8 cellular contexts compared by ENCODE assay signal in genomic region chr11:6259638-6260019, GRCh38. TPM values are rescaled to one million over a fixed set of nuclear protein-coding genes. Genes with fewer than 3 reads are reported as not detected.
DNase-seq lines count a peak whose midpoint lies in the region; TF ChIP-seq lines count a peak whose summit lies in the region.

TSS of gene CCKBR (plus strand) at chr11:6259838. CDS start at chr11:6259929, 91 bp downstream.

- H3K9ac ChIP-seq in H9 (ENCODE audit: extremely low read depth, insufficient read length, low read length) (no peak within 1 kb of the TSS), endodermal cell (ENCODE audit: extremely low read depth, low read length, poor library complexity, severe bottlenecking) (peak within 1 kb of the TSS; percentile 78)

- no peak within 1 kb of the TSS for H2AFZ ChIP-seq in H9 (ENCODE audit: low read length)

- no peak within 1 kb of the TSS for H2BK15ac ChIP-seq in H9 (ENCODE audit: low read depth, low read length)

- peaks cover 0 to 4% (median 4%) of the 10 kb centered on the region in 3 experiments; a peak in 2 of 7 replicates for H3K36me3 Mint-ChIP-seq in H9 (ENCODE audit: insufficient read depth in 1 of 3, low read depth in 3 of 3)
- no peaks in the 10 kb centered on the region for H3K36me3 Mint-ChIP-seq in endodermal cell (ENCODE audit: low read depth)
- H3K36me3 Mint-ChIP-seq in neural crest cell (ENCODE audit: low read depth): no peaks in the 10 kb centered on the region

- no peak within 1 kb of the TSS for H2AK5ac ChIP-seq in H9 (ENCODE audit: insufficient read length, low read length)

- no peak within 1 kb of the TSS for H4K8ac ChIP-seq in H9 (replicated peaks; ENCODE audit: insufficient read length, low read depth, low read length)

- TF ChIP-seq CTCF in H9 (conservative IDR thresholded peaks at IDR 0.05): no peak
- no peak for TF ChIP-seq CTCF in endodermal cell (conservative IDR thresholded peaks at IDR 0.05)
- no peak for TF ChIP-seq CTCF in neural crest cell (conservative IDR thresholded peaks at IDR 0.05)

- H3K4me1 ChIP-seq in H9 (ENCODE audit: insufficient read depth, low read length) (no peaks in the 10 kb centered on the region), endodermal cell (ENCODE audit: control insufficient read depth, insufficient read depth, low read length) (peaks cover 23% of the 10 kb centered on the region)

- H3K4me3 ChIP-seq in endodermal cell (ENCODE audit: low read length): peak within 1 kb of the TSS; percentile 97

- no peak within 1 kb of the TSS for H3T11ph ChIP-seq in H9 (ENCODE audit: low read length)

- DNase-seq in H9: peak; percentile 65
- peak; percentile 17 for DNase-seq in T-helper 22 cell (ENCODE audit: low read depth)
- peak; percentile 90 for DNase-seq in endodermal cell
- DNase-seq in neural crest cell (ENCODE audit: low read depth, low spot score): peak; percentile 9
- DNase-seq in stimulated activated naive CD4-positive, alpha-beta T cell treated with Interleukin-2 at 50 U/mL for 16 hours (lab: John Stamatoyannopoulos, UW): no peak
- no peak for DNase-seq in DMS153 (lab: John Stamatoyannopoulos, UW)
- DNase-seq in GF-D8 (lab: John Stamatoyannopoulos, UW): no peak
- DNase-seq in pons (ENCODE audit: low spot score): no peak

- H3K27ac Mint-ChIP-seq in H9: peak within 1 kb of the TSS in 1 of 3 experiments; percentile 36; a peak in 1 of 7 replicates
- H3K27ac Mint-ChIP-seq in endodermal cell: peak within 1 kb of the TSS; percentile 54
- H3K27ac Mint-ChIP-seq in neural crest cell (ENCODE audit: unreplicated experiment): no peak within 1 kb of the TSS

- H3K4ac ChIP-seq in H9 (ENCODE audit: low read depth, low read length): no peak within 1 kb of the TSS

- H3K14ac ChIP-seq in H9 (ENCODE audit: insufficient read depth, low read length): peak within 1 kb of the TSS; percentile 17; the same call in 1 of the 2 replicates

- peaks cover 11% of the 10 kb centered on the region for H3K23me2 ChIP-seq in H9 (ENCODE audit: insufficient read length, low read depth, low read length, poor library complexity, severe bottlenecking)

- no peaks in the 10 kb centered on the region for H4K20me1 ChIP-seq in H9 (ENCODE audit: control insufficient read depth, insufficient read depth, insufficient read length)

- H2BK5ac ChIP-seq in H9 (ENCODE audit: insufficient read length, low read length): no peak within 1 kb of the TSS

- peaks cover 38% of the 10 kb centered on the region for H3K36me3 ChIP-seq in endodermal cell (ENCODE audit: control insufficient read depth, insufficient read depth, low read length)

- H2BK12ac ChIP-seq in H9 (ENCODE audit: insufficient read length, low read depth, low read length): no peak within 1 kb of the TSS

- no peak within 1 kb of the TSS for H2BK120ac ChIP-seq in H9 (ENCODE audit: low read depth, low read length, poor library complexity, severe bottlenecking)

- H3K9me3 ChIP-seq in H9 (ENCODE audit: control insufficient read depth, low read depth, low read length) (no peaks in the 10 kb centered on the region), endodermal cell (ENCODE audit: control insufficient read depth, low read length) (no peaks in the 10 kb centered on the region)

- H3K4me1 Mint-ChIP-seq in H9 (peaks cover 6 to 10% of the 10 kb centered on the region in 2 experiments; a peak in 3 of 4 replicates), endodermal cell (peaks cover 15% of the 10 kb centered on the region), neural crest cell (peaks cover 4% of the 10 kb centered on the region)

- no peaks in the 10 kb centered on the region for H3K79me2 ChIP-seq in H9 (ENCODE audit: insufficient read depth, low read length)

- H3K27me3 Mint-ChIP-seq in H9 (ENCODE audit: low read depth): peaks cover 5% of the 10 kb centered on the region
- peaks cover 1% of the 10 kb centered on the region for H3K27me3 Mint-ChIP-seq in endodermal cell (ENCODE audit: insufficient read depth)
- H3K27me3 Mint-ChIP-seq in neural crest cell (ENCODE audit: low read depth): no peaks in the 10 kb centered on the region

- H3K4me3 Mint-ChIP-seq in H9 (peak within 1 kb of the TSS; percentile 65 to 85; a peak in 4 of 5 replicates), endodermal cell (no peak within 1 kb of the TSS), neural crest cell (peak within 1 kb of the TSS; percentile 82)

- no peak within 1 kb of the TSS for H3K23ac ChIP-seq in H9 (ENCODE audit: insufficient read length, low read depth, low read length)

- no peak within 1 kb of the TSS for H4K5ac ChIP-seq in H9 (ENCODE audit: insufficient read length, low read depth, low read length)

- H3K4me2 ChIP-seq in H9 (ENCODE audit: insufficient read depth, insufficient read length, low read length): peak within 1 kb of the TSS; percentile 56

- no peak within 1 kb of the TSS for H3K56ac ChIP-seq in H9 (ENCODE audit: insufficient read length, low read depth, low read length)

- no peak within 1 kb of the TSS for H4K91ac ChIP-seq in H9 (ENCODE audit: insufficient read length, low read depth, low read length)

- peak within 1 kb of the TSS; percentile 68 for H3K18ac ChIP-seq in H9 (ENCODE audit: insufficient read length, low read depth, low read length)

- WGBS in H9 (ENCODE audit: extremely low coverage, insufficient read length, low lambda C conversion rate): no CpG with 5 or more reads among the region's 35 CpGs
- 0% methylated on average over 3 to 35 of the region's 35 CpGs for WGBS in endodermal cell (ENCODE audit: insufficient coverage in 1 of 2, insufficient read length in 1 of 2), 2 experiments

- H3K27ac ChIP-seq in H9 (ENCODE audit: insufficient read length, low read depth, low read length) (no peak within 1 kb of the TSS), endodermal cell (ENCODE audit: low read depth, low read length) (no peak within 1 kb of the TSS)

- H3K9me3 Mint-ChIP-seq in H9 (no peaks in the 10 kb centered on the region), endodermal cell (no peaks in the 10 kb centered on the region), neural crest cell (no peaks in the 10 kb centered on the region)

- H3K79me1 ChIP-seq in H9 (ENCODE audit: insufficient read depth, low read depth, low read length, poor library complexity, severe bottlenecking): no peaks in the 10 kb centered on the region

- H2BK20ac ChIP-seq in H9 (ENCODE audit: low read depth, low read length, poor library complexity, severe bottlenecking): no peak within 1 kb of the TSS

- H3K27me3 ChIP-seq in H9 (ENCODE audit: insufficient read depth, low read length): peaks cover 22% of the 10 kb centered on the region
- peaks cover 6% of the 10 kb centered on the region for H3K27me3 ChIP-seq in endodermal cell (ENCODE audit: control insufficient read depth, insufficient read depth, low read length, poor library complexity, severe bottlenecking)

RNA-seq across cellular contexts. Expression of gene CCKBR, which starts in this region (rescaled TPM):
- total RNA-seq in H9 (2021) (10.6 and 10.9 TPM in 2 replicates), endodermal cell (100 to 1,000 TPM; 433 to 467 TPM), neural crest cell (0.51 TPM in 1 of 2 replicates, not detected in the other)
- polyA plus RNA-seq in endodermal cell (2013, experiment 1 of 2): 67.8 TPM
- polyA plus RNA-seq in endodermal cell (2013, experiment 2 of 2): 76.4 TPM

Comparison
In these comparisons a context has a peak if more than half of its experiments do, and no peak if none do; other contexts are left out.
1. RNA of gene CCKBR (total RNA-seq): 433 to 467 TPM in endodermal cell; 10.6 to 10.9 TPM in H9 and 0.51 TPM in neural crest cell; every median in the first group is over 10 times any median in the second.
2. Peak in DNase-seq in neural crest cell; RNA of the gene not detected or under 1 TPM.
3. DNase-seq: peak in H9 (single experiment), T-helper 22 cell (single experiment) and endodermal cell (single experiment); none in stimulated activated naive CD4-positive, alpha-beta T cell treated with Interleukin-2 at 50 U/mL for 16 hours (single experiment), DMS153 (single experiment), GF-D8 (single experiment) and pons (single experiment).